Comparison of ENCODE assay signal across 19 cellular contexts in the genomic region with DNA sequence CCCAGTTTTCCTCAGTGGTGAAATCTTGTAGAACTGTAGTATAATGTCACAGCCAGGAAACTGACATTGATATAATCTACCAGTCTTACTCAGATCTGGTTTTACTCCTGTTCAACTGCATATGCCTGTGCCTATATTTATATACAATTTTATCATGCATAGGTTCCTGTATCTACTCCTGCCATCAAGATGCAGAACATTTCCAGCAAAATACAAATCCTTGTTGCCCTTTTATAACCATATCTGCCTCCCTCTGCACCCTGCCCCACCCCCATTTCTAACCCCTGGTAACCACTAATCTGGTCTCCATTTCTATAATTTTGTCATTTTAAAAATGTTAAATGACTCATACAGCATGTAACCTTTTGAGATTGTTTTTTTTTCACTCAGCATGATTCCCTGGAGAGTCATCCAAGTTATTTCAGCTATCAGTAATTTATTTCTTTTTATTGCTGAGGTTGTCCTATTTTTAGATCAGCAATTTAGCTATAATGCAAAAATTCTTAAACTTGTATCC. TPM values are rescaled to one million over a fixed set of nuclear protein-coding genes. Genes with fewer than 3 reads are reported as not detected.
DNase-seq lines count a peak whose midpoint lies in the region; ATAC-seq and TF ChIP-seq lines count a peak whose summit lies in the region.
"Had no signal": no experiment of that assay in that cellular context is flagged by ENCODE, and none has a peak within 500 bp of the region (broad histone marks: within the 10 kb centered on the region; RNA-seq: fewer than 3 reads in every experiment).

No MANE protein-coding gene starts in this region.

- no peaks in the 10 kb centered on the region for H3K9me3 Mint-ChIP-seq in activated T-helper 2 cell treated with anti-CD3 and anti-CD28 coated beads, Interferon-gamma antibody, Interleukin-2, Interleukin-4, amounts not matched to agents 10 μg/mL and 5 μg/mL and 100 μg/mL, durations not matched to agents 14 hours and 24 hours and 36 hours
- no peaks in the 10 kb centered on the region for H3K9me3 Mint-ChIP-seq in MCF 10A (ENCODE audit: unreplicated experiment)
- H3K9me3 Mint-ChIP-seq: CD14-positive monocyte; effector memory CD8-positive, alpha-beta T cell had no signal

- peaks cover 97% of the 10 kb centered on the region for H3K36me3 Mint-ChIP-seq in activated T-helper 2 cell treated with anti-CD3 and anti-CD28 coated beads, Interferon-gamma antibody, Interleukin-2, Interleukin-4, amounts not matched to agents 10 μg/mL and 5 μg/mL and 100 μg/mL, durations not matched to agents 14 hours and 24 hours and 36 hours (ENCODE audit: low read depth)
- H3K36me3 Mint-ChIP-seq in MCF 10A (ENCODE audit: insufficient read depth, unreplicated experiment): peaks cover 99% of the 10 kb centered on the region

- ATAC-seq in heart left ventricle: no peak
- ATAC-seq in GM21526 (IDR thresholded peaks at IDR 0.05; ENCODE audit: low FRiP score, unreplicated experiment): no peak
- ATAC-seq in GM21515 (IDR thresholded peaks at IDR 0.05; ENCODE audit: unreplicated experiment): no peak
- ATAC-seq: body of pancreas; effector memory CD8-positive, alpha-beta T cell; heart right ventricle; left lobe of liver had no signal

- H3K27me3 ChIP-seq in heart left ventricle: no peaks in the 10 kb centered on the region
- H3K27me3 ChIP-seq: body of pancreas, heart right ventricle had no signal

- no peak overlapping the region for H3K4me3 ChIP-seq in heart left ventricle
- H3K4me3 ChIP-seq: body of pancreas, heart right ventricle, prostate gland had no signal

- peaks cover 0 to 16% (median 0%) of the 10 kb centered on the region in 12 donors for H3K4me1 ChIP-seq in heart left ventricle
- H3K4me1 ChIP-seq: body of pancreas, prostate gland had no signal

- no peak overlapping the region for H3K4me3 Mint-ChIP-seq in activated T-helper 2 cell treated with anti-CD3 and anti-CD28 coated beads, Interferon-gamma antibody, Interleukin-2, Interleukin-4, amounts not matched to agents 10 μg/mL and 5 μg/mL and 100 μg/mL, durations not matched to agents 14 hours and 24 hours and 36 hours (ENCODE audit: low read depth)
- no peak overlapping the region for H3K4me3 Mint-ChIP-seq in MCF 10A (ENCODE audit: unreplicated experiment)
- H3K4me3 Mint-ChIP-seq: CD14-positive monocyte; effector memory CD8-positive, alpha-beta T cell had no signal

- no peak overlapping the region for H3K27ac ChIP-seq in heart left ventricle
- H3K27ac ChIP-seq: body of pancreas, heart right ventricle, prostate gland had no signal

- no peak for TF ChIP-seq POLR2A in heart left ventricle (IDR thresholded peaks at IDR 0.05)

- no TSS peak for BruUV-seq in MCF 10A (replicated peaks; lab: Mats Ljungman, UMichigan)

- no peaks in the 10 kb centered on the region for H3K27me3 Mint-ChIP-seq in activated T-helper 2 cell treated with anti-CD3 and anti-CD28 coated beads, Interferon-gamma antibody, Interleukin-2, Interleukin-4, amounts not matched to agents 10 μg/mL and 5 μg/mL and 100 μg/mL, durations not matched to agents 14 hours and 24 hours and 36 hours (ENCODE audit: low read depth)
- no peaks in the 10 kb centered on the region for H3K27me3 Mint-ChIP-seq in MCF 10A (ENCODE audit: insufficient read depth, unreplicated experiment)
- H3K27me3 Mint-ChIP-seq: effector memory CD8-positive, alpha-beta T cell had no signal

- H3K9me3 ChIP-seq in heart left ventricle: no peaks in the 10 kb centered on the region
- H3K9me3 ChIP-seq: body of pancreas, heart right ventricle, prostate gland had no signal

- no peak for TF ChIP-seq CTCF in MCF 10A (IDR thresholded peaks at IDR 0.05; ENCODE audit: unreplicated experiment)
- no peak for TF ChIP-seq CTCF in heart left ventricle (IDR thresholded peaks at IDR 0.05)

- CTCF ChIA-PET in MCF 10A (lab: Yijun Ruan, JAX): interaction anchor here (0.8 to 30.3 kb wide), 7 partner anchors 13 to 45 kb away, joined by 3 to 1144 read pairs (median 3); a partner anchor contains a TSS

- peak overlapping the region; percentile 81 for H3K27ac Mint-ChIP-seq in activated T-helper 2 cell treated with anti-CD3 and anti-CD28 coated beads, Interferon-gamma antibody, Interleukin-2, Interleukin-4, amounts not matched to agents 10 μg/mL and 5 μg/mL and 100 μg/mL, durations not matched to agents 14 hours and 24 hours and 36 hours
- no peak overlapping the region for H3K27ac Mint-ChIP-seq in MCF 10A (ENCODE audit: low read depth, unreplicated experiment)

- intact Hi-C loops in activated T-helper 2 cell treated with anti-CD3 and anti-CD28 coated beads, Interferon-gamma antibody, Interleukin-2, Interleukin-4, amounts not matched to agents 10 μg/mL and 5 μg/mL and 100 μg/mL, durations not matched to agents 14 hours and 24 hours and 36 hours (cut with micrococcal nuclease): loop anchor here (1.0 to 2.0 kb wide), 4 partner anchors 9 to 85 kb away; a partner anchor contains a TSS
- intact Hi-C loops in MCF 10A (cut with micrococcal nuclease): no loop called here
- intact Hi-C loops in heart left ventricle (cut with DNase I): loop anchor here in 1 of 10 donors (10.0 kb wide), 1 partner anchor 1409 kb away; no protein-coding TSS in a partner anchor

- peaks cover 73% of the 10 kb centered on the region for H3K4me1 Mint-ChIP-seq in activated T-helper 2 cell treated with anti-CD3 and anti-CD28 coated beads, Interferon-gamma antibody, Interleukin-2, Interleukin-4, amounts not matched to agents 10 μg/mL and 5 μg/mL and 100 μg/mL, durations not matched to agents 14 hours and 24 hours and 36 hours (ENCODE audit: low read depth)
- peaks cover 52% of the 10 kb centered on the region for H3K4me1 Mint-ChIP-seq in MCF 10A (ENCODE audit: insufficient read depth, unreplicated experiment)
- H3K4me1 Mint-ChIP-seq: CD14-positive monocyte had no signal

- peaks cover 2 to 100% (median 97%) of the 10 kb centered on the region in 9 donors for H3K36me3 ChIP-seq in heart left ventricle

- DNase-seq in A172 (ENCODE audit: low spot score) (peak; percentile 71), EL (peak; percentile 52), fibroblast of peridontal ligament (ENCODE audit: extremely low read depth) (peak; percentile 71), MCF 10A (ENCODE audit: unreplicated experiment) (no peak), heart left ventricle (no peak)
- DNase-seq in activated T-helper 2 cell treated with anti-CD3 and anti-CD28 coated beads, Interferon-gamma antibody, Interleukin-2, Interleukin-4, amounts not matched to agents 10 μg/mL and 5 μg/mL and 100 μg/mL, durations not matched to agents 14 hours and 24 hours and 36 hours (ENCODE audit: low spot score): no peak
- DNase-seq: body of pancreas; effector memory CD8-positive, alpha-beta T cell; heart right ventricle; Karpas-422; NCI-H187 treated with DMSO at 0.1 percent for 48 hours; NCI-H69; RPMI8226 had no signal

- POLR2A ChIA-PET in MCF 10A (lab: Yijun Ruan, JAX): interaction anchor here (0.7 to 11.5 kb wide), 8 partner anchors 6 to 50 kb away, joined by 3 to 205 read pairs (median 70); a partner anchor contains a TSS

RNA-seq across cellular contexts. Expression of a gene that starts 8.1 kb away (rescaled TPM):
- 12.1 and 15.9 TPM in 2 replicates for total RNA-seq in A172 (2014; rRNA removed; shearing (Covaris generic))
- 18.7 and 19.6 TPM in 2 replicates for total RNA-seq in activated T-helper 2 cell treated with anti-CD3 and anti-CD28 coated beads, Interferon-gamma antibody, Interleukin-2, Interleukin-4, amounts not matched to agents 10 μg/mL and 5 μg/mL and 100 μg/mL, durations not matched to agents 14 hours and 24 hours and 36 hours
- total RNA-seq in MCF 10A (2022): 20.4 and 23.8 TPM in 2 replicates
- 1 to 10 TPM; 1.6 to 5.5 (median 3.6) TPM for total RNA-seq in heart left ventricle
- 1 to 10 TPM in 1 of 2 donors, under 1 TPM in 1; 0.76 to 2.9 TPM for polyA plus RNA-seq in heart left ventricle

RNA-seq across cellular contexts. Expression of a gene that starts 29.9 kb away (rescaled TPM):
- 0.02 TPM in 1 of 2 replicates, not detected in the other for total RNA-seq in A172 (2014; rRNA removed; shearing (Covaris generic))
- total RNA-seq in activated T-helper 2 cell treated with anti-CD3 and anti-CD28 coated beads, Interferon-gamma antibody, Interleukin-2, Interleukin-4, amounts not matched to agents 10 μg/mL and 5 μg/mL and 100 μg/mL, durations not matched to agents 14 hours and 24 hours and 36 hours: 0.25 TPM in 1 of 2 replicates, not detected in the other
- total RNA-seq in MCF 10A (2022): 87.8 and 106 TPM in 2 replicates
- total RNA-seq in heart left ventricle: 10 to 100 TPM; 28.6 to 99.4 (median 52.7) TPM
- 10 to 100 TPM in 1 of 2 donors, 1 to 10 TPM in 1; 1.5 to 22.0 TPM for polyA plus RNA-seq in heart left ventricle
- total RNA-seq: T-helper 2 cell treated with Interferon-gamma antibody and Interleukin-4, amounts not matched to agents 100 ng/mL and 5 ng/mL, for 36 hours had no signal

RNA-seq across cellular contexts. Expression of a gene that starts 51.5 kb away (rescaled TPM):
- total RNA-seq in A172 (2014; rRNA removed; shearing (Covaris generic)): 5.0 and 6.6 TPM in 2 replicates
- 2.8 and 3.0 TPM in 2 replicates for total RNA-seq in activated T-helper 2 cell treated with anti-CD3 and anti-CD28 coated beads, Interferon-gamma antibody, Interleukin-2, Interleukin-4, amounts not matched to agents 10 μg/mL and 5 μg/mL and 100 μg/mL, durations not matched to agents 14 hours and 24 hours and 36 hours
- 6.8 and 7.1 TPM in 2 replicates for total RNA-seq in MCF 10A (2022)
- total RNA-seq in heart left ventricle: 1 to 10 TPM; 1.6 to 2.6 (median 2.4) TPM
- polyA plus RNA-seq in heart left ventricle: 1 to 10 TPM; 1.1 to 1.3 TPM

Comparison
In these comparisons a context has a peak if more than half of its experiments do, and no peak if none do; other contexts are left out.
1. DNase-seq: peak in A172 (single experiment), EL (single experiment) and fibroblast of peridontal ligament (single experiment); none in activated T-helper 2 cell treated with anti-CD3 and anti-CD28 coated beads, Interferon-gamma antibody, Interleukin-2, Interleukin-4, amounts not matched to agents 10 μg/mL and 5 μg/mL and 100 μg/mL, durations not matched to agents 14 hours and 24 hours and 36 hours (single experiment), MCF 10A (single experiment) and heart left ventricle (0 of 5).
2. RNA of a gene that starts 29.9 kb away (total RNA-seq): 87.8 to 106 TPM in MCF 10A and 28.6 to 99.4 TPM in heart left ventricle; 0.25 TPM in activated T-helper 2 cell treated with anti-CD3 and anti-CD28 coated beads, Interferon-gamma antibody, Interleukin-2, Interleukin-4, amounts not matched to agents 10 μg/mL and 5 μg/mL and 100 μg/mL, durations not matched to agents 14 hours and 24 hours and 36 hours and 0.02 TPM in A172; every median in the first group is over 10 times any median in the second.